Comparison of ENCODE assay signal across 35 cellular contexts in the genomic region with DNA sequence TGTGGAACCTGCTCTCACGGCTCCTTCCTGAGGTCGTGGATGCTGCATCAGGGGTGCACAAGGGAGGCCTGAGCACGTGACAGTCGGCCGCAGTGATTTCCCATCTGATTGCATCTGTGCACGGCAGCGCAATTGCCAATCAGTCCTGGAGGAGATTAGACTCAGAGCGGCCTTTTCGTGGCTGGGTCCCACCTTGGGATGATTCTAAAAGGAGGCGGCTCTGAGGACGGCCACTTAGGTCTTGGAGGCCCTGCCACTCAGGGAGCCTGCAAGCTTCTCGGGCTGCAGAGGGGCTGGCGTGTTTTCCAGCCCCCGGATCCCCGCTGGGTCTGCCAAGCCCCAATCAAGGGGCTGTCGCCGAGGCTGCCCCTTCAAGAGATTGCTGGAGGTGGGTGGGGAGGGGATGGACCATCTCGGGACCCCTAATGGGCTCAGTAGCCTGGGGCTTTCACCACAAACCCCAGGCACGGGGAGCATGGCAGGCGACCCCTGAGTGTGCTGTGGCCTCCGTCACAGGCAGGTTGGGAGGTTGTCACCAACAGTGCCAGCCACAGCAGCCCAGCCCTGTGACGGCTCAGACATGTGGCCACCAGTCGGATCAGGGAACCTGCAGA. TPM values are rescaled to one million over a fixed set of nuclear protein-coding genes. Genes with fewer than 3 reads are reported as not detected.
"Had no signal": no experiment of that assay in that cellular context is flagged by ENCODE, and none has a peak within 500 bp of the region (broad histone marks: within the 10 kb centered on the region; RNA-seq: fewer than 3 reads in every experiment).

No MANE protein-coding gene starts in this region.

- H3K27me3 ChIP-seq: neutrophil, ovary, right lobe of liver had no signal

- H3K27me3 Mint-ChIP-seq: activated CD4-positive, alpha-beta memory T cell treated with anti-CD3 and anti-CD28 coated beads, Interleukin-2, amount 10 ng/mL, durations not matched to agents 7 days and 5 days; activated CD4-positive, alpha-beta T cell treated with anti-CD3 and anti-CD28 coated beads, Interleukin-2, amount 10 ng/mL, durations not matched to agents 7 days and 5 days had no signal

- H3K9me3 ChIP-seq: heart right ventricle, lower lobe of right lung, mucosa of descending colon, neutrophil, ovary, right lobe of liver, tibial artery, upper lobe of right lung had no signal

- H3K4me3 Mint-ChIP-seq: activated CD4-positive, alpha-beta memory T cell treated with anti-CD3 and anti-CD28 coated beads, Interleukin-2, amount 10 ng/mL, durations not matched to agents 7 days and 5 days; activated CD4-positive, alpha-beta T cell treated with anti-CD3 and anti-CD28 coated beads, Interleukin-2, amount 10 ng/mL, durations not matched to agents 7 days and 5 days; activated naive CD8-positive, alpha-beta T cell; activated T-cell treated with anti-CD3 and anti-CD28 coated beads, Interleukin-2, amount 50 U/mL, for 4 hours; activated T-helper 17 cell treated with anti-CD3 and anti-CD28 coated beads, Interleukin-2, amount 50 U/mL, for 72 hours; natural killer cell treated with Interleukin-12 subunit alpha and Interleukin-12 subunit beta and Interleukin-15 and Interleukin-18, amount 100 ng/mL, for 72 hours; stimulated activated effector memory CD8-positive, alpha-beta T cell treated with anti-CD3 and anti-CD28 coated beads, Interleukin-12 subunit alpha, Interleukin-12 subunit beta, amount 100 ng/mL, for 72 hours; stimulated activated naive CD8-positive, alpha-beta T cell treated with anti-CD3 and anti-CD28 coated beads, Interleukin-15, amount 100 ng/mL, for 72 hours had no signal

- DNase-seq: activated CD4-positive, alpha-beta memory T cell treated with anti-CD3 and anti-CD28 coated beads, Interleukin-2, amount 10 ng/mL, durations not matched to agents 7 days and 5 days; activated CD4-positive, alpha-beta T cell treated with anti-CD3 and anti-CD28 coated beads, Interleukin-2, amount 10 ng/mL, durations not matched to agents 7 days and 5 days; activated CD4-positive, CD25-positive, alpha-beta regulatory T cell treated with anti-CD3 and anti-CD28 coated beads, Interleukin-2, amount 50 U/mL, for 72 hours; activated CD8-positive, alpha-beta memory T cell treated with anti-CD3 and anti-CD28 coated beads, Interleukin-2, amount 50 U/mL, for 48 hours; activated naive CD4-positive, alpha-beta T cell treated with Interleukin-2 at 50 U/mL for 16 hours; activated T-cell treated with anti-CD3 and anti-CD28 coated beads, Interleukin-2, amount 50 U/mL, for 4 hours; anterior cingulate cortex; effector memory CD4-positive, alpha-beta T cell; erythroblast; heart right ventricle; lower lobe of right lung; mesendoderm; ovary; right lobe of liver; stimulated activated CD4-positive, alpha-beta T cell treated with anti-CD3 and anti-CD28 coated beads, Interleukin-4, amount 100 ng/mL, for 24 hours; stimulated activated naive CD8-positive, alpha-beta T cell treated with anti-CD3 and anti-CD28 coated beads, Interleukin-15, amount 100 ng/mL, for 72 hours; upper lobe of right lung had no signal

- H3K27ac ChIP-seq: heart right ventricle, lower lobe of right lung, neutrophil, ovary, right lobe of liver, skin epidermis, tibial artery, upper lobe of right lung had no signal

- H3K27ac Mint-ChIP-seq: activated CD4-positive, alpha-beta memory T cell treated with anti-CD3 and anti-CD28 coated beads, Interleukin-2, amount 10 ng/mL, durations not matched to agents 7 days and 5 days; activated CD4-positive, alpha-beta T cell treated with anti-CD3 and anti-CD28 coated beads, Interleukin-2, amount 10 ng/mL, durations not matched to agents 7 days and 5 days; activated naive CD8-positive, alpha-beta T cell; activated T-helper 17 cell treated with anti-CD3 and anti-CD28 coated beads, Interleukin-2, amount 50 U/mL, for 72 hours; natural killer cell treated with Interleukin-12 subunit alpha and Interleukin-12 subunit beta and Interleukin-15 and Interleukin-18, amount 100 ng/mL, for 72 hours; progenitor cell of endocrine pancreas; stimulated activated effector memory CD8-positive, alpha-beta T cell treated with anti-CD3 and anti-CD28 coated beads, Interleukin-12 subunit alpha, Interleukin-12 subunit beta, amount 100 ng/mL, for 72 hours; stimulated activated naive CD8-positive, alpha-beta T cell treated with anti-CD3 and anti-CD28 coated beads, Interleukin-15, amount 100 ng/mL, for 72 hours had no signal

- ATAC-seq: activated T-cell treated with anti-CD3 and anti-CD28 coated beads, Interleukin-2, amount 50 U/mL, for 4 hours; activated T-helper 17 cell treated with anti-CD3 and anti-CD28 coated beads, Interleukin-2, amount 50 U/mL, for 72 hours; heart right ventricle; right lobe of liver; stimulated activated naive CD8-positive, alpha-beta T cell treated with anti-CD3 and anti-CD28 coated beads, Interleukin-15, amount 100 ng/mL, for 72 hours had no signal

- H3K4me1 Mint-ChIP-seq: activated CD4-positive, alpha-beta memory T cell treated with anti-CD3 and anti-CD28 coated beads, Interleukin-2, amount 10 ng/mL, durations not matched to agents 7 days and 5 days; activated CD4-positive, alpha-beta T cell treated with anti-CD3 and anti-CD28 coated beads, Interleukin-2, amount 10 ng/mL, durations not matched to agents 7 days and 5 days; activated T-helper 17 cell treated with anti-CD3 and anti-CD28 coated beads, Interleukin-2, amount 50 U/mL, for 72 hours; stimulated activated effector memory CD8-positive, alpha-beta T cell treated with anti-CD3 and anti-CD28 coated beads, Interleukin-12 subunit alpha, Interleukin-12 subunit beta, amount 100 ng/mL, for 72 hours; stimulated activated naive CD8-positive, alpha-beta T cell treated with anti-CD3 and anti-CD28 coated beads, Interleukin-15, amount 100 ng/mL, for 72 hours had no signal

- H3K4me3 ChIP-seq: heart right ventricle, lower lobe of right lung, mucosa of descending colon, ovary, right lobe of liver, skin epidermis, tibial artery, upper lobe of right lung had no signal

- H3K36me3 ChIP-seq: heart right ventricle, lower lobe of right lung, neutrophil, ovary, right lobe of liver, tibial artery, upper lobe of right lung had no signal

- H3K4me1 ChIP-seq: heart right ventricle, lower lobe of right lung, right lobe of liver, tibial artery, upper lobe of right lung had no signal

- H3K36me3 Mint-ChIP-seq: activated naive CD8-positive, alpha-beta T cell; natural killer cell treated with Interleukin-12 subunit alpha and Interleukin-12 subunit beta and Interleukin-15 and Interleukin-18, amount 100 ng/mL, for 72 hours; stimulated activated effector memory CD8-positive, alpha-beta T cell treated with anti-CD3 and anti-CD28 coated beads, Interleukin-12 subunit alpha, Interleukin-12 subunit beta, amount 100 ng/mL, for 72 hours had no signal

- H3K9me3 Mint-ChIP-seq: activated CD4-positive, alpha-beta memory T cell treated with anti-CD3 and anti-CD28 coated beads, Interleukin-2, amount 10 ng/mL, durations not matched to agents 7 days and 5 days; activated CD4-positive, alpha-beta T cell treated with anti-CD3 and anti-CD28 coated beads, Interleukin-2, amount 10 ng/mL, durations not matched to agents 7 days and 5 days; activated T-cell treated with anti-CD3 and anti-CD28 coated beads, Interleukin-2, amount 50 U/mL, for 4 hours; activated T-helper 17 cell treated with anti-CD3 and anti-CD28 coated beads, Interleukin-2, amount 50 U/mL, for 72 hours; natural killer cell treated with Interleukin-12 subunit alpha and Interleukin-12 subunit beta and Interleukin-15 and Interleukin-18, amount 100 ng/mL, for 72 hours; stimulated activated effector memory CD8-positive, alpha-beta T cell treated with anti-CD3 and anti-CD28 coated beads, Interleukin-12 subunit alpha, Interleukin-12 subunit beta, amount 100 ng/mL, for 72 hours; stimulated activated naive CD8-positive, alpha-beta T cell treated with anti-CD3 and anti-CD28 coated beads, Interleukin-15, amount 100 ng/mL, for 72 hours had no signal

RNA-seq across cellular contexts. Expression of a gene that starts 51.6 kb away (rescaled TPM):
- total RNA-seq: activated CD4-positive, alpha-beta memory T cell treated with anti-CD3 and anti-CD28 coated beads, Interleukin-2, amount 10 ng/mL, durations not matched to agents 7 days and 5 days; activated CD4-positive, alpha-beta T cell treated with anti-CD3 and anti-CD28 coated beads, Interleukin-2, amount 10 ng/mL, durations not matched to agents 7 days and 5 days; activated T-helper 17 cell treated with anti-CD3 and anti-CD28 coated beads, Interleukin-2, amount 50 U/mL, for 72 hours; bronchial epithelial cell; dermis microvascular lymphatic vessel endothelial cell; fibroblast of lung; fibroblast of villous mesenchyme; heart right ventricle; kidney epithelial cell; lower lobe of right lung; myocyte; natural killer cell treated with Interleukin-12 subunit alpha and Interleukin-12 subunit beta and Interleukin-15 and Interleukin-18, amount 100 ng/mL, for 72 hours; ovary; renal cortical epithelial cell; right lobe of liver; T-helper 1 cell treated with Interleukin-12 subunit alpha and Interleukin-12 subunit beta and Interleukin-4 antibody, amounts not matched to agents 30 ng/mL and 1 ng/mL, for 36 hours; upper lobe of right lung had no signal
- polyA plus RNA-seq: adipose tissue, fibroblast of lung, heart right ventricle, ovary had no signal
